ENCODE assay signal across 24 cellular contexts in genomic region chr10:20834825-20835224, GRCh38.
DNase-seq lines count a peak whose midpoint lies in the region; ATAC-seq, FAIRE-seq and TF ChIP-seq lines count a peak whose summit lies in the region.
"Had no signal": no experiment of that assay in that cellular context is flagged by ENCODE, and none has a peak within 500 bp of the region (broad histone marks: within the 10 kb centered on the region; RNA-seq: fewer than 3 reads in every experiment).

No MANE protein-coding gene starts in this region.

- TF ChIP-seq RAD21 in A549 (conservative IDR thresholded peaks at IDR 0.05 in 1 of 2, IDR thresholded peaks at IDR 0.05 in 1 of 2) = no peak
- no peak for TF ChIP-seq RAD21 in IMR-90 (IDR thresholded peaks at IDR 0.05; ENCODE audit: low read length)
- TF ChIP-seq RAD21 in H1 (IDR thresholded peaks at IDR 0.05 in 1 of 2, conservative IDR thresholded peaks at IDR 0.05 in 1 of 2; ENCODE audit: low read depth in 2 of 2, low read length in 2 of 2) = no peak

- no peaks in the 10 kb centered on the region for H4K20me1 ChIP-seq in IMR-90 (ENCODE audit: insufficient read depth, low read length)
- H4K20me1 ChIP-seq in H1 (replicated peaks in 1 of 2; ENCODE audit: control insufficient read depth in 1 of 2, insufficient read depth in 2 of 2, low read length in 2 of 2) = no peaks in the 10 kb centered on the region
- H4K20me1 ChIP-seq in H9 (ENCODE audit: control insufficient read depth, insufficient read depth, insufficient read length) = no peaks in the 10 kb centered on the region
- H4K20me1 ChIP-seq: BLaER1 treated with 17β-estradiol and CSF1 and Interleukin-3, amounts not matched to agents 10 nM and 100 nM had no signal

- H3K9me3 ChIP-seq in left ventricle myocardium inferior (replicated peaks) = peaks cover 17% of the 10 kb centered on the region
- H3K9me3 ChIP-seq in A549 = peaks cover 5% of the 10 kb centered on the region; the same call in 2 of the 3 replicates
- H3K9me3 ChIP-seq in IMR-90 (ENCODE audit: control insufficient read depth, insufficient read depth, low read length) = peaks cover 5% of the 10 kb centered on the region; the same call in 1 of the 2 replicates
- no peaks in the 10 kb centered on the region for H3K9me3 ChIP-seq in H1 (ENCODE audit: insufficient read depth in 2 of 2, low read depth in 1 of 2, low read length in 1 of 2)
- no peaks in the 10 kb centered on the region for H3K9me3 ChIP-seq in H9 (ENCODE audit: control insufficient read depth, low read depth, low read length)
- H3K9me3 ChIP-seq: Caco-2 had no signal

- no TSS peak for BruUV-seq in IMR-90 (replicated peaks; lab: Mats Ljungman, UMichigan)

- no peak overlapping the region for H3K4ac ChIP-seq in IMR-90 (ENCODE audit: low read depth, low read length)
- H3K4ac ChIP-seq in H1 (replicated peaks; ENCODE audit: insufficient read length, low read depth, low read length) = no peak overlapping the region
- H3K4ac ChIP-seq in H9 (ENCODE audit: low read depth, low read length) = no peak overlapping the region

- H2AK5ac ChIP-seq in IMR-90 (ENCODE audit: low read depth, low read length) (no peak overlapping the region), H1 (ENCODE audit: low read depth, low read length) (no peak overlapping the region), H9 (ENCODE audit: insufficient read length, low read length) (no peak overlapping the region)

- in situ Hi-C loops in IMR-90 (cut with MboI; ENCODE audit: low sequenced_read_pairs) = no loop called here

- H3K23ac ChIP-seq in IMR-90 (ENCODE audit: low read depth, low read length) (no peak overlapping the region), H1 (ENCODE audit: insufficient read length) (no peak overlapping the region), H9 (ENCODE audit: insufficient read length, low read depth, low read length) (no peak overlapping the region)

- H3K9me1 ChIP-seq in IMR-90 (ENCODE audit: insufficient read depth, low read length) = no peaks in the 10 kb centered on the region

- H3K36me3 ChIP-seq in left ventricle myocardium inferior = peaks cover 91% of the 10 kb centered on the region
- H3K36me3 ChIP-seq in IMR-90 (ENCODE audit: control insufficient read depth, insufficient read depth, low read length) = no peaks in the 10 kb centered on the region
- H3K36me3 ChIP-seq in H1 (ENCODE audit: control insufficient read depth in 2 of 4, insufficient read depth in 4 of 4, low read length in 3 of 4) = peaks cover 0 to 12% (median 3%) of the 10 kb centered on the region in 4 experiments; a peak in 4 of 8 replicates
- H3K36me3 ChIP-seq: BLaER1 treated with 17β-estradiol and CSF1 and Interleukin-3, amounts not matched to agents 10 nM and 100 nM had no signal

- H2BK12ac ChIP-seq in H1 (ENCODE audit: low read depth, low read length) (no peak overlapping the region), H9 (ENCODE audit: insufficient read length, low read depth, low read length) (no peak overlapping the region)

- H3K18ac ChIP-seq in IMR-90 (ENCODE audit: low read depth, low read length) (no peak overlapping the region), H1 (ENCODE audit: extremely low read depth, low read length) (no peak overlapping the region), H9 (ENCODE audit: insufficient read length, low read depth, low read length) (no peak overlapping the region)

- H3K4me1 ChIP-seq in left ventricle myocardium inferior = peaks cover 34% of the 10 kb centered on the region
- H3K4me1 ChIP-seq in A549 = no peaks in the 10 kb centered on the region
- H3K4me1 ChIP-seq in IMR-90 (ENCODE audit: control insufficient read depth, insufficient read depth, low read length) = no peaks in the 10 kb centered on the region
- no peaks in the 10 kb centered on the region for H3K4me1 ChIP-seq in H1 (replicated peaks in 1 of 4; ENCODE audit: control insufficient read depth in 3 of 4, insufficient read depth in 4 of 4, low read length in 3 of 4)
- H3K4me1 ChIP-seq in H9 (ENCODE audit: insufficient read depth, low read length) = no peaks in the 10 kb centered on the region
- H3K4me1 ChIP-seq: BLaER1 treated with 17β-estradiol and CSF1 and Interleukin-3, amounts not matched to agents 10 nM and 100 nM; Caco-2 had no signal

- H2BK15ac ChIP-seq in IMR-90 (ENCODE audit: low read depth, low read length) = no peak overlapping the region
- H2BK15ac ChIP-seq in H1 (ENCODE audit: low read length) = no peak overlapping the region
- no peak overlapping the region for H2BK15ac ChIP-seq in H9 (ENCODE audit: low read depth, low read length)

- H3K23me2 ChIP-seq in H1 (ENCODE audit: low read depth, low read length) = no peaks in the 10 kb centered on the region
- H3K23me2 ChIP-seq in H9 (ENCODE audit: insufficient read length, low read depth, low read length, poor library complexity, severe bottlenecking) = no peaks in the 10 kb centered on the region

- TF ChIP-seq POLR2A in A549 (IDR thresholded peaks at IDR 0.05; ENCODE audit: low read length) (no peak), IMR-90 (IDR thresholded peaks at IDR 0.05; ENCODE audit: low read depth, low read length) (no peak), H1 (IDR thresholded peaks at IDR 0.05; ENCODE audit: control extremely low read depth in 1 of 2, low read depth in 2 of 2, low read length in 2 of 2) (no peak)

- FAIRE-seq in A549 (lab: Jason Lieb, UNC) = no peak
- FAIRE-seq in H1 (lab: Jason Lieb, UNC) = no peak
- FAIRE-seq: A204.1, D721Med, G401.6, GM12891, GM19239 had no signal

- H3K27ac ChIP-seq in left ventricle myocardium inferior (replicated peaks) (peak overlapping the region; percentile 32), A549 (no peak overlapping the region), IMR-90 (ENCODE audit: insufficient read depth, low read length) (no peak overlapping the region), H1 (ENCODE audit: low read depth, low read length) (no peak overlapping the region), H9 (ENCODE audit: insufficient read length, low read depth, low read length) (no peak overlapping the region)
- H3K27ac ChIP-seq: BLaER1 treated with 17β-estradiol and CSF1 and Interleukin-3, amounts not matched to agents 10 nM and 100 nM; C4-2B had no signal

- H3K9me3 Mint-ChIP-seq in H9 = peaks cover 10 to 13% of the 10 kb centered on the region in 2 experiments; a peak in 4 of 5 replicates

- WGBS in A549 (ENCODE audit: missing lambda C conversion rate) = 73% methylated on average over 2 of the region's 2 CpGs
- WGBS in IMR-90 (ENCODE audit: extremely low coverage in 2 of 2, insufficient read length in 1 of 2), 2 experiments = no CpG with 5 or more reads among the region's 2 CpGs
- 89% methylated on average over 2 of the region's 2 CpGs; no CpG with 5 or more reads in 1 of the 2 experiments for WGBS in H1 (ENCODE audit: extremely low coverage in 1 of 2, insufficient coverage in 1 of 2, insufficient read length in 1 of 2, insufficient replicate concordance in 2 of 2, low coverage in 1 of 2, low lambda C conversion rate in 2 of 2, missing lambda C conversion rate in 1 of 2), 2 experiments
- WGBS in H9 (ENCODE audit: extremely low coverage, insufficient read length, low lambda C conversion rate) = no CpG with 5 or more reads among the region's 2 CpGs

- peaks cover 2 to 32% (median 32%) of the 10 kb centered on the region in 3 experiments; a peak in 5 of 7 replicates for H3K36me3 Mint-ChIP-seq in H9 (ENCODE audit: insufficient read depth in 1 of 3, low read depth in 3 of 3)
- H3K36me3 Mint-ChIP-seq: CD8-positive, alpha-beta T cell had no signal

- no peak overlapping the region for H3K4me3 ChIP-seq in left ventricle myocardium inferior
- H3K4me3 ChIP-seq in A549 = no peak overlapping the region
- no peak overlapping the region for H3K4me3 ChIP-seq in IMR-90 (ENCODE audit: insufficient read depth, low read depth, low read length)
- no peak overlapping the region for H3K4me3 ChIP-seq in H1 (ENCODE audit: extremely low read depth in 1 of 4, insufficient read depth in 2 of 4, low read depth in 3 of 4, low read length in 4 of 4)
- H3K4me3 ChIP-seq: BLaER1 treated with 17β-estradiol and CSF1 and Interleukin-3, amounts not matched to agents 10 nM and 100 nM had no signal

- no peaks in the 10 kb centered on the region for H3K4me1 Mint-ChIP-seq in H9
- H3K4me1 Mint-ChIP-seq: B cell had no signal

- TF ChIP-seq EP300 in A549 (IDR thresholded peaks at IDR 0.05) (no peak), H1 (IDR thresholded peaks at IDR 0.05; ENCODE audit: borderline replicate concordance in 1 of 2, low read depth in 2 of 2, low read length in 2 of 2) (no peak)

- intact Hi-C loops in left ventricle myocardium inferior (cut with micrococcal nuclease) (no loop called here), Right ventricle myocardium inferior (cut with DNase I) (no loop called here), IMR-90 (cut with micrococcal nuclease) (no loop called here)

- CTCF ChIA-PET in A549 (lab: Yijun Ruan, JAX) = no interaction called here
- CTCF ChIA-PET in IMR-90 (lab: Yijun Ruan, JAX) = no interaction called here
- CTCF ChIA-PET in H1 (lab: Charles Lee; ENCODE audit: partially characterized antibody) = no interaction called here

- no peaks in the 10 kb centered on the region for H3K27me3 Mint-ChIP-seq in H9 (ENCODE audit: low read depth)
- H3K27me3 Mint-ChIP-seq: B cell; CD4-positive, alpha-beta T cell had no signal

- H3K4me2 ChIP-seq in A549 (no peak overlapping the region), IMR-90 (ENCODE audit: low read depth, low read length) (no peak overlapping the region), H1 (ENCODE audit: insufficient read depth in 1 of 2, low read depth in 2 of 2, low read length in 2 of 2) (no peak overlapping the region), H9 (ENCODE audit: insufficient read depth, insufficient read length, low read length) (no peak overlapping the region)
- H3K4me2 ChIP-seq: BLaER1 treated with 17β-estradiol and CSF1 and Interleukin-3, amounts not matched to agents 10 nM and 100 nM had no signal

- TF ChIP-seq CTCF in left ventricle myocardium inferior (IDR thresholded peaks at IDR 0.05; ENCODE audit: borderline replicate concordance) (no peak), A549 (IDR thresholded peaks at IDR 0.05) (no peak), IMR-90 (conservative IDR thresholded peaks at IDR 0.05; ENCODE audit: low read depth, low read length) (no peak), H1 (IDR thresholded peaks at IDR 0.05; ENCODE audit: control extremely low read depth in 1 of 3, insufficient read depth in 1 of 3, low read depth in 1 of 3, low read length in 3 of 3) (no peak), H9 (conservative IDR thresholded peaks at IDR 0.05) (no peak)

- H4K91ac ChIP-seq in IMR-90 (ENCODE audit: insufficient read depth, low read depth, low read length) (no peak overlapping the region), H1 (replicated peaks; ENCODE audit: insufficient read length, low read length) (no peak overlapping the region), H9 (ENCODE audit: insufficient read length, low read depth, low read length) (no peak overlapping the region)

- H4K8ac ChIP-seq in IMR-90 (ENCODE audit: low read depth in 2 of 2, low read length in 2 of 2) = no peak overlapping the region
- no peak overlapping the region for H4K8ac ChIP-seq in H1 (ENCODE audit: extremely low read depth, insufficient read depth, low read length)
- H4K8ac ChIP-seq in H9 (replicated peaks; ENCODE audit: insufficient read length, low read depth, low read length) = no peak overlapping the region

- H3K79me1 ChIP-seq in IMR-90 (ENCODE audit: low read depth in 1 of 2, low read length in 2 of 2) (no peaks in the 10 kb centered on the region), H1 (ENCODE audit: low read depth, low read length) (no peaks in the 10 kb centered on the region), H9 (ENCODE audit: insufficient read depth, low read depth, low read length, poor library complexity, severe bottlenecking) (no peaks in the 10 kb centered on the region)

- H3K4me3 Mint-ChIP-seq in H9 = no peak overlapping the region
- H3K4me3 Mint-ChIP-seq: B cell; CD4-positive, alpha-beta T cell; CD8-positive, alpha-beta T cell had no signal

- H3T11ph ChIP-seq in H9 (ENCODE audit: low read length) = no peak overlapping the region

- H3K9ac ChIP-seq in IMR-90 (ENCODE audit: low read depth, low read length) (no peak overlapping the region), H1 (replicated peaks in 1 of 4; ENCODE audit: extremely low read depth in 1 of 4, low read depth in 3 of 4, low read length in 3 of 4) (no peak overlapping the region), H9 (ENCODE audit: extremely low read depth, insufficient read length, low read length) (no peak overlapping the region)
- H3K9ac ChIP-seq: BLaER1 treated with 17β-estradiol and CSF1 and Interleukin-3, amounts not matched to agents 10 nM and 100 nM had no signal

- DNase-seq in left ventricle myocardium inferior (no peak), Right ventricle myocardium inferior (ENCODE audit: missing footprints) (no peak), A549 (ENCODE audit: low read depth in 1 of 2, low spot score in 1 of 2) (no peak), IMR-90 (no peak), H1 (ENCODE audit: low read depth in 1 of 2, low spot score in 2 of 2) (no peak), cerebellar cortex (ENCODE audit: low spot score) (no peak), H9 (no peak)
- DNase-seq in activated effector memory CD4-positive, alpha-beta T cell treated with Interleukin-2 at 50 U/mL for 16 hours = no peak
- DNase-seq: 8988T; AML-193; Caco-2; Calu3; CD4-positive, alpha-beta T cell; CD8-positive, alpha-beta T cell; DMS79 treated with DMSO at 0.1 percent for 48 hours; GF-D8 had no signal

- no peaks in the 10 kb centered on the region for H3K27me3 ChIP-seq in left ventricle myocardium inferior (ENCODE audit: low read depth)
- H3K27me3 ChIP-seq in IMR-90 (ENCODE audit: control insufficient read depth, insufficient read depth, low read length) = no peaks in the 10 kb centered on the region
- H3K27me3 ChIP-seq in H1 (replicated peaks in 1 of 4; ENCODE audit: control insufficient read depth in 3 of 4, extremely low read depth in 1 of 4, insufficient read depth in 3 of 4, low read length in 3 of 4) = peaks cover 0 to 1% (median 0%) of the 10 kb centered on the region in 4 experiments; a peak in 1 of 7 replicates
- no peaks in the 10 kb centered on the region for H3K27me3 ChIP-seq in H9 (ENCODE audit: insufficient read depth, low read length)
- H3K27me3 ChIP-seq: BLaER1 treated with 17β-estradiol and CSF1 and Interleukin-3, amounts not matched to agents 10 nM and 100 nM had no signal

- no peak overlapping the region for H3K14ac ChIP-seq in IMR-90 (replicated peaks; ENCODE audit: low read depth, low read length)
- no peak overlapping the region for H3K14ac ChIP-seq in H1 (ENCODE audit: insufficient read length)
- H3K14ac ChIP-seq in H9 (ENCODE audit: insufficient read depth, low read length) = no peak overlapping the region

- no peak for ATAC-seq in Right ventricle myocardium inferior
- no peak for ATAC-seq in A549
- ATAC-seq in IMR-90 (ENCODE audit: low read depth) = no peak
- ATAC-seq: CD8-positive, alpha-beta T cell had no signal

- H3K79me2 ChIP-seq in H1 (ENCODE audit: control insufficient read depth in 1 of 2, insufficient read depth in 2 of 2, low read length in 2 of 2) (no peaks in the 10 kb centered on the region), H9 (ENCODE audit: insufficient read depth, low read length) (no peaks in the 10 kb centered on the region)

- H2BK120ac ChIP-seq in IMR-90 (ENCODE audit: low read depth, low read length) = no peak overlapping the region
- H2BK120ac ChIP-seq in H1 (replicated peaks; ENCODE audit: low read depth, low read length) = no peak overlapping the region
- H2BK120ac ChIP-seq in H9 (ENCODE audit: low read depth, low read length, poor library complexity, severe bottlenecking) = no peak overlapping the region

- H2BK20ac ChIP-seq in IMR-90 (ENCODE audit: low read depth, low read length) = no peak overlapping the region
- no peak overlapping the region for H2BK20ac ChIP-seq in H1 (ENCODE audit: low read length)
- H2BK20ac ChIP-seq in H9 (ENCODE audit: low read depth, low read length, poor library complexity, severe bottlenecking) = no peak overlapping the region

- H3K56ac ChIP-seq in IMR-90 (ENCODE audit: extremely low read depth, insufficient read depth, low read length) (no peak overlapping the region), H1 (replicated peaks; ENCODE audit: insufficient read length, low read depth, low read length) (no peak overlapping the region), H9 (ENCODE audit: insufficient read length, low read depth, low read length) (no peak overlapping the region)

- H2BK5ac ChIP-seq in IMR-90 (ENCODE audit: low read depth, low read length, poor library complexity, severe bottlenecking) (no peak overlapping the region), H1 (ENCODE audit: low read depth, low read length) (no peak overlapping the region), H9 (ENCODE audit: insufficient read length, low read length) (no peak overlapping the region)

- no peak overlapping the region for H2AK9ac ChIP-seq in IMR-90 (replicated peaks; ENCODE audit: low read depth, low read length, poor library complexity)

- H4K5ac ChIP-seq in IMR-90 (ENCODE audit: low read depth, low read length) (no peak overlapping the region), H1 (ENCODE audit: insufficient read length, low read depth, low read length) (no peak overlapping the region), H9 (ENCODE audit: insufficient read length, low read depth, low read length) (no peak overlapping the region)

- no peak overlapping the region for H3K27ac Mint-ChIP-seq in H9
- H3K27ac Mint-ChIP-seq: B cell; CD4-positive, alpha-beta T cell; CD8-positive, alpha-beta T cell had no signal

- H2AFZ ChIP-seq in IMR-90 (replicated peaks; ENCODE audit: low read length, poor library complexity) (no peak overlapping the region), H1 (ENCODE audit: low read length) (no peak overlapping the region), H9 (ENCODE audit: low read length) (no peak overlapping the region)

- dilution Hi-C loops in IMR-90 (cut with HindIII; ENCODE audit: low sequenced_read_pairs, unreplicated experiment) = no loop called here

- POLR2A ChIA-PET in A549 (lab: Yijun Ruan, JAX) (no interaction called here), IMR-90 (lab: Charles Lee; ENCODE audit: unreplicated experiment) (no interaction called here), H1 (lab: Charles Lee; ENCODE audit: partially characterized antibody) (no interaction called here)
